In the genomic region with DNA sequence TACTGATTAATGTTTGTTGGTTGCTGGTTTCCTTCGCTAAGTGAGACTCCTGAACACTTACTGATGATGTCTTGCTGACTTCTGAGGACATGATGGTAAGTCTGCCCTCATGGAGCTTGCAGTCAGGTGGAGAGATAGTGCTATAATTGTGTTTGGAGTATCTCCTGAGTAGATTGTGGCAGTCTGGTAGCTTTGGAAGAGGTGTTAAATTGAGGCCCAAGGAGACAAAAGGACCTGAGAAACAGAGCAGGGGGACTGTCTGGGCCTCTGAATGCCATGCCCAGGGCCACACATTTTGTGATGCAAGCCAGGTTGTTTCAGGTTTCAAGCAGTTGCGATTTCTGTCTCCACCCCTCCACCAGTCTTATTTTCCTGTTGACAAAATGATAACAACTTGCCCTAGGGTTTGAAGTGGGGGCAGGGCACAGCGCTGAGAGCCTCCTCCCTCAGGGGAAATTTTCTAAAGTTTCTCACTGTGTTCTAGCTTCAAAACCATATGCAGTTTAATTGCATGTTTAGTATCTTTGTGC, we compare ENCODE assay signal across 9 cellular contexts. TPM values are rescaled to one million over a fixed set of nuclear protein-coding genes. Genes with fewer than 3 reads are reported as not detected.
A peak's percentile ranks its signal among the peaks of the same experiment; 100 is the strongest.
DNase-seq lines count a peak whose midpoint lies in the region; ATAC-seq and TF ChIP-seq lines count a peak whose summit lies in the region.
"Had no signal": no experiment of that assay in that cellular context is flagged by ENCODE, and none has a peak within 500 bp of the region (broad histone marks: within the 10 kb centered on the region; RNA-seq: fewer than 3 reads in every experiment).

No MANE protein-coding gene starts in this region.

- H3K4me1 Mint-ChIP-seq in IgD-negative memory B cell: peaks cover 76 to 91% (median 85%) of the 10 kb centered on the region in 3 donors
- peaks cover 90% of the 10 kb centered on the region for H3K4me1 Mint-ChIP-seq in stimulated activated effector memory CD8-positive, alpha-beta T cell treated with anti-CD3 and anti-CD28 coated beads, Interleukin-12 subunit alpha, Interleukin-12 subunit beta, amount 100 ng/mL, for 72 hours

- no peaks in the 10 kb centered on the region for H3K27me3 ChIP-seq in adrenal gland

- no peaks in the 10 kb centered on the region for H3K36me3 ChIP-seq in adrenal gland (replicated peaks in 1 of 2)

- no peak for TF ChIP-seq POLR2A in adrenal gland (IDR thresholded peaks at IDR 0.05)

- H3K36me3 Mint-ChIP-seq in IgD-negative memory B cell: peaks cover 4% of the 10 kb centered on the region
- peaks cover 46% of the 10 kb centered on the region for H3K36me3 Mint-ChIP-seq in stimulated activated effector memory CD8-positive, alpha-beta T cell treated with anti-CD3 and anti-CD28 coated beads, Interleukin-12 subunit alpha, Interleukin-12 subunit beta, amount 100 ng/mL, for 72 hours

- DNase-seq in activated CD4-positive, alpha-beta T cell treated with anti-CD3 and anti-CD28 coated beads for 48 hours: peak; percentile 73
- DNase-seq in fibroblast of villous mesenchyme (ENCODE audit: low read depth) (peak; percentile 69), adrenal gland (no peak), SIG-M5 treated with dmso at 0.1 percent for 504 hours (lab: John Stamatoyannopoulos, UW; ENCODE audit: unreplicated experiment) (no peak), iPS-NIHi7 (ENCODE audit: extremely low spot score) (no peak), NCI-H1092 (lab: John Stamatoyannopoulos, UW) (no peak)
- DNase-seq in stimulated activated effector memory CD8-positive, alpha-beta T cell treated with anti-CD3 and anti-CD28 coated beads, Interleukin-12 subunit alpha, Interleukin-12 subunit beta, amount 100 ng/mL, for 72 hours (ENCODE audit: low spot score in 2 of 2): peak in 1 of 2 donors; percentile 74
- DNase-seq: left cardiac atrium had no signal

- no peaks in the 10 kb centered on the region for H3K9me3 ChIP-seq in adrenal gland (replicated peaks in 1 of 3)

- peak; percentile 9 for ATAC-seq in stimulated activated effector memory CD8-positive, alpha-beta T cell treated with anti-CD3 and anti-CD28 coated beads, Interleukin-12 subunit alpha, Interleukin-12 subunit beta, amount 100 ng/mL, for 72 hours

- H3K9me3 Mint-ChIP-seq in IgD-negative memory B cell: peaks cover 0 to 1% (median 0%) of the 10 kb centered on the region in 3 donors
- no peaks in the 10 kb centered on the region for H3K9me3 Mint-ChIP-seq in stimulated activated effector memory CD8-positive, alpha-beta T cell treated with anti-CD3 and anti-CD28 coated beads, Interleukin-12 subunit alpha, Interleukin-12 subunit beta, amount 100 ng/mL, for 72 hours

- H3K4me3 ChIP-seq in fibroblast of villous mesenchyme (ENCODE audit: low read depth, low read length) (no peak overlapping the region), adrenal gland (no peak overlapping the region)

- 66 to 78% (median 72%) methylated on average over 3 of the region's 3 CpGs for WGBS in adrenal gland, 4 donors

- peaks cover 15 to 33% of the 10 kb centered on the region in 2 donors for H3K4me1 ChIP-seq in adrenal gland (replicated peaks in 1 of 2)

- TF ChIP-seq CTCF in fibroblast of villous mesenchyme (IDR thresholded peaks at IDR 0.05; ENCODE audit: insufficient read depth, low read depth, low read length): no peak
- no peak for TF ChIP-seq CTCF in adrenal gland (IDR thresholded peaks at IDR 0.05)

- H3K27me3 Mint-ChIP-seq in IgD-negative memory B cell: no peaks in the 10 kb centered on the region

- peak overlapping the region; percentile 93 to 98 (median 98) for H3K27ac Mint-ChIP-seq in IgD-negative memory B cell
- H3K27ac Mint-ChIP-seq in stimulated activated effector memory CD8-positive, alpha-beta T cell treated with anti-CD3 and anti-CD28 coated beads, Interleukin-12 subunit alpha, Interleukin-12 subunit beta, amount 100 ng/mL, for 72 hours: peak overlapping the region; percentile 85

- peak overlapping the region; percentile 74 to 95 (median 90) for H3K4me3 Mint-ChIP-seq in IgD-negative memory B cell
- H3K4me3 Mint-ChIP-seq in stimulated activated effector memory CD8-positive, alpha-beta T cell treated with anti-CD3 and anti-CD28 coated beads, Interleukin-12 subunit alpha, Interleukin-12 subunit beta, amount 100 ng/mL, for 72 hours: peak overlapping the region; percentile 74

- no peak overlapping the region for H3K27ac ChIP-seq in adrenal gland

- intact Hi-C loops in adrenal gland (cut with DNase I): no loop called here

RNA-seq across cellular contexts. Expression of gene SMAD3, which starts 16.7 kb away (rescaled TPM):
- 32.4 TPM for polyA plus RNA-seq in IgD-negative memory B cell
- 30.3 and 67.8 TPM in 2 replicates for total RNA-seq in fibroblast of villous mesenchyme
- total RNA-seq in adrenal gland: 10 to 100 TPM in 5 of 8 donors, 1 to 10 TPM in 3; 6.7 to 92.0 (median 15.2) TPM
- polyA plus RNA-seq in adrenal gland: 1 to 10 TPM; 6.4 to 7.8 (median 7.2) TPM

Comparison
In these comparisons a context has a peak if more than half of its experiments do, and no peak if none do; other contexts are left out.
1. DNase-seq: peak in activated CD4-positive, alpha-beta T cell treated with anti-CD3 and anti-CD28 coated beads for 48 hours (single experiment) and fibroblast of villous mesenchyme (single experiment); none in adrenal gland (0 of 7), SIG-M5 treated with dmso at 0.1 percent for 504 hours (single experiment), iPS-NIHi7 (single experiment) and NCI-H1092 (single experiment).